In genomic region chr7:44201813-44202212, GRCh38 we compare ENCODE assay signal across 8 cellular contexts. TPM values are rescaled to one million over a fixed set of nuclear protein-coding genes. Genes with fewer than 3 reads are reported as not detected.
A peak's percentile ranks its signal among the peaks of the same experiment; 100 is the strongest.
DNase-seq lines count a peak whose midpoint lies in the region; ATAC-seq and TF ChIP-seq lines count a peak whose summit lies in the region.

No MANE protein-coding gene starts in this region.

- peak overlapping the region; percentile 75 for H3K4me3 Mint-ChIP-seq in T-helper 1 cell treated with Interleukin-12 subunit alpha and Interleukin-12 subunit beta and Interleukin-4 antibody, amounts not matched to agents 30 μg/mL and 1 μg/mL, for 36 hours
- H3K4me3 Mint-ChIP-seq in activated B cell treated with CpG ODN at 0.5 μM for 24 hours, result peak overlapping the region; percentile 87
- H3K4me3 Mint-ChIP-seq in stimulated activated memory B cell treated with anti-CD40 and anti-IgM and Interleukin-4, amounts not matched to agents 10 μg/mL and 1 μg/mL and 100 μg/mL, for 72 hours, result peak overlapping the region; percentile 94

- H3K9me3 Mint-ChIP-seq in T-helper 1 cell treated with Interleukin-12 subunit alpha and Interleukin-12 subunit beta and Interleukin-4 antibody, amounts not matched to agents 30 μg/mL and 1 μg/mL, for 36 hours, result no peaks in the 10 kb centered on the region
- H3K9me3 Mint-ChIP-seq in activated B cell treated with CpG ODN at 0.5 μM for 24 hours, result no peaks in the 10 kb centered on the region
- no peaks in the 10 kb centered on the region for H3K9me3 Mint-ChIP-seq in stimulated activated memory B cell treated with anti-CD40 and anti-IgM and Interleukin-4, amounts not matched to agents 10 μg/mL and 1 μg/mL and 100 μg/mL, for 72 hours

- intact Hi-C loops in activated B cell treated with CpG ODN at 0.5 μM for 24 hours (cut with micrococcal nuclease), result loop anchor here (2.0 kb wide), 3 partner anchors 55 to 289 kb away; partner anchors contain the start of gene NUDCD3

- CTCF ChIA-PET in activated B cell treated with CpG ODN at 0.5 μM for 24 hours (lab: Charles Lee), result interaction anchor here (1.2 to 1.3 kb wide), 2 partner anchors 121 to 129 kb away, joined by 3 to 5 read pairs; no protein-coding TSS in a partner anchor

- peak overlapping the region; percentile 94 for H3K4me3 ChIP-seq in iPS-11a (ENCODE audit: low read depth, low read length)

- no peak for DNase-seq in T-helper 1 cell
- no peak for DNase-seq in activated B cell treated with CpG ODN at 0.5 μM for 24 hours
- DNase-seq in globus pallidus (ENCODE audit: low spot score), result no peak
- no peak for DNase-seq in ureter (ENCODE audit: low spot score)

- H3K36me3 Mint-ChIP-seq in T-helper 1 cell treated with Interleukin-12 subunit alpha and Interleukin-12 subunit beta and Interleukin-4 antibody, amounts not matched to agents 30 μg/mL and 1 μg/mL, for 36 hours (ENCODE audit: low read depth), result peaks cover 13% of the 10 kb centered on the region
- peaks cover 37% of the 10 kb centered on the region for H3K36me3 Mint-ChIP-seq in activated B cell treated with CpG ODN at 0.5 μM for 24 hours (ENCODE audit: low read depth)
- H3K36me3 Mint-ChIP-seq in stimulated activated memory B cell treated with anti-CD40 and anti-IgM and Interleukin-4, amounts not matched to agents 10 μg/mL and 1 μg/mL and 100 μg/mL, for 72 hours, result peaks cover 27% of the 10 kb centered on the region

- ATAC-seq in activated B cell treated with CpG ODN at 0.5 μM for 24 hours (ENCODE audit: low read depth), result no peak
- no peak for ATAC-seq in stimulated activated memory B cell treated with anti-CD40 and anti-IgM and Interleukin-4, amounts not matched to agents 10 μg/mL and 1 μg/mL and 100 μg/mL, for 72 hours
- ATAC-seq in GM18870 (IDR thresholded peaks at IDR 0.05; ENCODE audit: unreplicated experiment), result no peak

- TF ChIP-seq CTCF in activated B cell treated with CpG ODN at 0.5 μM for 24 hours (IDR thresholded peaks at IDR 0.05), result no peak

- peaks cover 19% of the 10 kb centered on the region for H3K4me1 Mint-ChIP-seq in T-helper 1 cell treated with Interleukin-12 subunit alpha and Interleukin-12 subunit beta and Interleukin-4 antibody, amounts not matched to agents 30 μg/mL and 1 μg/mL, for 36 hours (ENCODE audit: low read depth)
- H3K4me1 Mint-ChIP-seq in activated B cell treated with CpG ODN at 0.5 μM for 24 hours, result peaks cover 24% of the 10 kb centered on the region
- H3K4me1 Mint-ChIP-seq in stimulated activated memory B cell treated with anti-CD40 and anti-IgM and Interleukin-4, amounts not matched to agents 10 μg/mL and 1 μg/mL and 100 μg/mL, for 72 hours, result peaks cover 28% of the 10 kb centered on the region

- no peaks in the 10 kb centered on the region for H3K27me3 Mint-ChIP-seq in T-helper 1 cell treated with Interleukin-12 subunit alpha and Interleukin-12 subunit beta and Interleukin-4 antibody, amounts not matched to agents 30 μg/mL and 1 μg/mL, for 36 hours (ENCODE audit: low read depth)
- H3K27me3 Mint-ChIP-seq in activated B cell treated with CpG ODN at 0.5 μM for 24 hours, result peaks cover 3% of the 10 kb centered on the region
- no peaks in the 10 kb centered on the region for H3K27me3 Mint-ChIP-seq in stimulated activated memory B cell treated with anti-CD40 and anti-IgM and Interleukin-4, amounts not matched to agents 10 μg/mL and 1 μg/mL and 100 μg/mL, for 72 hours

- POLR2A ChIA-PET in activated B cell treated with CpG ODN at 0.5 μM for 24 hours (lab: Charles Lee), result interaction anchor here (0.5 to 2.2 kb wide), 5 partner anchors 86 to 372 kb away, joined by 3 to 12 read pairs (median 5); partner anchors contain the start of genes DBNL, DDX56 and NUDCD3

- peak overlapping the region; percentile 24 for H3K27ac Mint-ChIP-seq in T-helper 1 cell treated with Interleukin-12 subunit alpha and Interleukin-12 subunit beta and Interleukin-4 antibody, amounts not matched to agents 30 μg/mL and 1 μg/mL, for 36 hours
- no peak overlapping the region for H3K27ac Mint-ChIP-seq in activated B cell treated with CpG ODN at 0.5 μM for 24 hours
- H3K27ac Mint-ChIP-seq in stimulated activated memory B cell treated with anti-CD40 and anti-IgM and Interleukin-4, amounts not matched to agents 10 μg/mL and 1 μg/mL and 100 μg/mL, for 72 hours, result peak overlapping the region; percentile 78

RNA-seq across cellular contexts. Expression of gene YKT6, which starts 1.0 kb away (rescaled TPM):
- total RNA-seq in activated B cell treated with CpG ODN at 0.5 μM for 24 hours (78.2 and 78.7 TPM in 2 replicates), ureter (64.2 TPM)

RNA-seq across cellular contexts. Expression of gene GCK, which starts 12.6 kb away (rescaled TPM):
- 0.13 and 0.44 TPM in 2 replicates for total RNA-seq in activated B cell treated with CpG ODN at 0.5 μM for 24 hours
- 0.39 TPM for total RNA-seq in ureter
